24 cellular contexts compared by ENCODE assay signal in the genomic region with DNA sequence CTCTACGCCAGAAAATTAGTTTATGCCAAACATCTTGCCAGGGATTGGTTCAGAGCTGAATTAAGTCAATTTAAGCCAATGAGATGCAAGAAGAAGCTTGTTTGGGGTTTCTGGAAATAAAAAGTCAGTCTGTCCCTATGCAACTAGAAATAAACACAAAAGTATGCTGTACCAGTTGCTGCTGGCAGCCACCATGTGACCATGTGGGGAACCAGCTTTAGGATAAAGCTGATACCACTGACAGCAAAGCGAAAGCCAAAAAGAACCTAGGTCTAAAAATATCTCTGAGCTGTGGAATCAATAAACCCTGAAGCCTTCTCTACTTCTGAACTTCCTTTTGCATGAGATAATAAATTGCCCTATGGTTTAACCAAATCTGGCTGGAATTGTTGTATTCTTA.
"Had no signal": no experiment of that assay in that cellular context is flagged by ENCODE, and none has a peak within 500 bp of the region (broad histone marks: within the 10 kb centered on the region; RNA-seq: fewer than 3 reads in every experiment).

No MANE protein-coding gene starts in this region.

- H3K27ac ChIP-seq: colonic mucosa, epithelial cell of prostate, esophagus squamous epithelium, gastrocnemius medialis, heart right ventricle, left lung, lower lobe of right lung had no signal

- H3K4me1 ChIP-seq: colonic mucosa, esophagus squamous epithelium, gastrocnemius medialis, heart right ventricle, left lung, lower lobe of right lung had no signal

- H3K27ac Mint-ChIP-seq: dendritic cell treated with granulocyte-macrophage colony-stimulating factor and Interleukin-4, amounts not matched to agents 40 ng/mL and 50 ng/mL, for 4 days; effector memory CD8-positive, alpha-beta T cell; endodermal cell; mesothelial cell of epicardium had no signal

- H3K9me3 ChIP-seq: colonic mucosa, esophagus squamous epithelium, gastrocnemius medialis, heart right ventricle, left lung, lower lobe of right lung, mucosa of descending colon had no signal

- H3K27me3 ChIP-seq: colonic mucosa, esophagus squamous epithelium, gastrocnemius medialis, left lung had no signal

- H3K4me3 Mint-ChIP-seq: dendritic cell treated with granulocyte-macrophage colony-stimulating factor and Interleukin-4, amounts not matched to agents 40 ng/mL and 50 ng/mL, for 4 days; effector memory CD8-positive, alpha-beta T cell; endodermal cell; mesothelial cell of epicardium had no signal

- H3K4me3 ChIP-seq: colonic mucosa, esophagus squamous epithelium, gastrocnemius medialis, heart right ventricle, left lung, lower lobe of right lung, mucosa of descending colon had no signal

- H3K27me3 Mint-ChIP-seq: dendritic cell treated with granulocyte-macrophage colony-stimulating factor and Interleukin-4, amounts not matched to agents 40 ng/mL and 50 ng/mL, for 4 days had no signal

- H3K9me3 Mint-ChIP-seq: dendritic cell treated with granulocyte-macrophage colony-stimulating factor and Interleukin-4, amounts not matched to agents 40 ng/mL and 50 ng/mL, for 4 days; effector memory CD8-positive, alpha-beta T cell; endodermal cell; mesothelial cell of epicardium had no signal

- ATAC-seq: effector memory CD8-positive, alpha-beta T cell; esophagus mucosa; gastrocnemius medialis; heart right ventricle; left cardiac atrium; left lung; left ventricle myocardium superior; lower lobe of right lung; mucosa of descending colon had no signal

- H3K36me3 ChIP-seq: colonic mucosa, esophagus squamous epithelium, gastrocnemius medialis, heart right ventricle, left lung, lower lobe of right lung had no signal

- H3K36me3 Mint-ChIP-seq: mesothelial cell of epicardium had no signal

- DNase-seq: colonic mucosa; cortex of kidney; effector CD8-positive, alpha-beta T cell; effector memory CD8-positive, alpha-beta T cell; endodermal cell; erythroblast; esophagus squamous epithelium; foreskin fibroblast; foreskin melanocyte; gastrocnemius medialis; glutamatergic neuron; head of caudate nucleus; heart right ventricle; hippocampal formation; left cardiac atrium; left lung; left ventricle myocardium superior; lower lobe of right lung; mesenchymal stem cell; mucosa of descending colon had no signal
